36 cellular contexts compared by ENCODE assay signal in the genomic region with DNA sequence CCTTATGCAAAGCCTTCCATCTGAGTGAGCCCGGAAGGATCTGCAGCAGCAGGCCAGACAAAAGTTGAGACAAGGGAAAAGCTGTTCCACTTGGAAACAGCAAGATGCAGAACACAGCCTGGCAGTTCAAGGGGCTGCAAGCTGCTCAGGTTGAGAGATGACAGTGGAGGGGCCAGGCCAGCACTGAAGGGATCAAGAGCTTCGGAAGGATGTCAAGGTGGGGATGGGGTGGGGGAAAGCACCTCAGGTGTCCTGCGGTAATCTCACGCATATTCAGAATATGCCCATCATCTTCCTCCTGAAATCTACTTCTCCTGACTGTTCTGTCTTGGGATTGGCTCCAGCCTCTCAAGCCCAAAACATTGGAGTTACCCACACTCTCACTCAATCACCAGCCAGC. TPM values are rescaled to one million over a fixed set of nuclear protein-coding genes. Genes with fewer than 3 reads are reported as not detected.
"Had no signal": no experiment of that assay in that cellular context is flagged by ENCODE, and none has a peak within 500 bp of the region (broad histone marks: within the 10 kb centered on the region; RNA-seq: fewer than 3 reads in every experiment).

No MANE protein-coding gene starts in this region.

- H3K9me3 ChIP-seq: adrenal gland, body of pancreas, colonic mucosa, gastrocnemius medialis, heart right ventricle had no signal

- ATAC-seq: activated CD4-positive, alpha-beta T cell treated with anti-CD3 and anti-CD28 coated beads for 36 hours; activated CD8-positive, alpha-beta memory T cell treated with anti-CD3 and anti-CD28 coated beads, Interleukin-2, amount 10 ng/mL, durations not matched to agents 7 days and 5 days; activated CD8-positive, alpha-beta T cell treated with anti-CD3 and anti-CD28 coated beads, Interleukin-2, amount 10 ng/mL, durations not matched to agents 7 days and 5 days; activated naive CD8-positive, alpha-beta T cell treated with anti-CD3 and anti-CD28 coated beads, Interleukin-2, amount 50 U/mL, for 24 hours; body of pancreas; esophagus mucosa; foreskin keratinocyte; gastrocnemius medialis; heart right ventricle; T-cell had no signal

- H3K4me1 ChIP-seq: adrenal gland, body of pancreas, colonic mucosa, foreskin keratinocyte, gastrocnemius medialis, heart right ventricle had no signal

- H3K4me3 ChIP-seq: adrenal gland, body of pancreas, cardiac muscle cell, colonic mucosa, gastrocnemius medialis, heart right ventricle had no signal

- H3K27ac Mint-ChIP-seq: activated CD4-positive, alpha-beta T cell treated with anti-CD3 and anti-CD28 coated beads for 36 hours; activated CD4-positive, alpha-beta T cell treated with anti-CD3 and anti-CD28 coated beads, Interleukin-2, amount 10 ng/mL, durations not matched to agents 24 days and 14 days; activated CD8-positive, alpha-beta memory T cell treated with anti-CD3 and anti-CD28 coated beads, Interleukin-2, amount 10 ng/mL, durations not matched to agents 7 days and 5 days; activated CD8-positive, alpha-beta T cell treated with anti-CD3 and anti-CD28 coated beads, Interleukin-2, amount 10 ng/mL, durations not matched to agents 7 days and 5 days; activated naive CD4-positive, alpha-beta T cell treated with anti-CD3 and anti-CD28 coated beads for 36 hours; activated naive CD4-positive, alpha-beta T cell treated with anti-CD3 and anti-CD28 coated beads, Interleukin-2, amount 50 U/mL, for 24 hours; activated naive CD8-positive, alpha-beta T cell treated with anti-CD3 and anti-CD28 coated beads for 36 hours; activated naive CD8-positive, alpha-beta T cell treated with anti-CD3 and anti-CD28 coated beads, Interleukin-2, amount 50 U/mL, for 24 hours; activated T-helper 1 cell treated with anti-CD3 and anti-CD28 coated beads, Interleukin-12 subunit alpha, Interleukin-12 subunit beta, Interleukin-2, Interleukin-4 antibody, amounts not matched to agents 30 ng/mL and 10 ng/mL and 1 ng/mL, durations not matched to agents 14 hours and 24 hours and 36 hours; activated T-helper 2 cell treated with anti-CD3 and anti-CD28 coated beads, Interferon-gamma antibody, Interleukin-2, Interleukin-4, amounts not matched to agents 10 μg/mL and 5 μg/mL and 100 μg/mL, durations not matched to agents 14 hours and 24 hours and 36 hours; T-cell; T-helper 1 cell treated with Interleukin-12 subunit alpha and Interleukin-12 subunit beta and Interleukin-4 antibody, amounts not matched to agents 30 μg/mL and 1 μg/mL, for 36 hours had no signal

- H3K36me3 ChIP-seq: adrenal gland, cardiac muscle cell, colonic mucosa, gastrocnemius medialis, heart right ventricle had no signal

- H3K36me3 Mint-ChIP-seq: activated CD8-positive, alpha-beta memory T cell treated with anti-CD3 and anti-CD28 coated beads, Interleukin-2, amount 10 ng/mL, durations not matched to agents 7 days and 5 days; activated naive CD4-positive, alpha-beta T cell treated with anti-CD3 and anti-CD28 coated beads, Interleukin-2, amount 50 U/mL, for 24 hours; activated naive CD8-positive, alpha-beta T cell treated with anti-CD3 and anti-CD28 coated beads for 36 hours; T-cell had no signal

- H3K27me3 ChIP-seq: body of pancreas, cardiac muscle cell, colonic mucosa, foreskin keratinocyte had no signal

- H3K27ac ChIP-seq: adrenal gland, body of pancreas, cardiac muscle cell, colonic mucosa, foreskin keratinocyte, gastrocnemius medialis, heart right ventricle had no signal

- DNase-seq: activated CD4-positive, alpha-beta T cell treated with anti-CD3 and anti-CD28 coated beads for 36 hours; activated CD4-positive, alpha-beta T cell treated with anti-CD3 and anti-CD28 coated beads, Interleukin-2, amount 10 ng/mL, durations not matched to agents 24 days and 14 days; activated CD4-positive, CD25-positive, alpha-beta regulatory T cell; activated CD4-positive, CD25-positive, alpha-beta regulatory T cell treated with anti-CD3 and anti-CD28 coated beads, Interleukin-2, amount 50 U/mL, for 72 hours; activated CD8-positive, alpha-beta memory T cell treated with anti-CD3 and anti-CD28 coated beads, Interleukin-2, amount 10 ng/mL, durations not matched to agents 7 days and 5 days; activated CD8-positive, alpha-beta memory T cell treated with anti-CD3 and anti-CD28 coated beads, Interleukin-2, amount 50 U/mL, for 4 hours; activated CD8-positive, alpha-beta T cell treated with anti-CD3 and anti-CD28 coated beads, Interleukin-2, amount 10 ng/mL, durations not matched to agents 7 days and 5 days; activated naive CD4-positive, alpha-beta T cell treated with anti-CD3 and anti-CD28 coated beads for 36 hours; activated naive CD8-positive, alpha-beta T cell treated with anti-CD3 and anti-CD28 coated beads for 36 hours; activated naive CD8-positive, alpha-beta T cell treated with anti-CD3 and anti-CD28 coated beads, Interleukin-2, amount 50 U/mL, for 24 hours; activated T-cell treated with anti-CD3 and anti-CD28 coated beads, Interleukin-2, amount 50 U/mL, for 1 hour; activated T-cell treated with anti-CD3 and anti-CD28 coated beads, Interleukin-2, amount 50 U/mL, for 48 hours; adrenal gland; amygdala; aorta; body of pancreas; central memory CD4-positive, alpha-beta T cell; cerebellar nuclear complex; colonic mucosa; effector CD8-positive, alpha-beta T cell; foreskin keratinocyte; gastrocnemius medialis; heart right ventricle; SW 1271; T-cell; T-helper 9 cell had no signal

- H3K9me3 Mint-ChIP-seq: activated CD4-positive, alpha-beta T cell treated with anti-CD3 and anti-CD28 coated beads, Interleukin-2, amount 10 ng/mL, durations not matched to agents 24 days and 14 days; activated naive CD4-positive, alpha-beta T cell treated with anti-CD3 and anti-CD28 coated beads for 36 hours; activated naive CD4-positive, alpha-beta T cell treated with anti-CD3 and anti-CD28 coated beads, Interleukin-2, amount 50 U/mL, for 24 hours; activated naive CD8-positive, alpha-beta T cell treated with anti-CD3 and anti-CD28 coated beads for 36 hours; activated naive CD8-positive, alpha-beta T cell treated with anti-CD3 and anti-CD28 coated beads, Interleukin-2, amount 50 U/mL, for 24 hours; activated T-helper 1 cell treated with anti-CD3 and anti-CD28 coated beads, Interleukin-12 subunit alpha, Interleukin-12 subunit beta, Interleukin-2, Interleukin-4 antibody, amounts not matched to agents 30 ng/mL and 10 ng/mL and 1 ng/mL, durations not matched to agents 14 hours and 24 hours and 36 hours; activated T-helper 2 cell treated with anti-CD3 and anti-CD28 coated beads, Interferon-gamma antibody, Interleukin-2, Interleukin-4, amounts not matched to agents 10 μg/mL and 5 μg/mL and 100 μg/mL, durations not matched to agents 14 hours and 24 hours and 36 hours; T-cell; T-helper 1 cell treated with Interleukin-12 subunit alpha and Interleukin-12 subunit beta and Interleukin-4 antibody, amounts not matched to agents 30 μg/mL and 1 μg/mL, for 36 hours had no signal

- H3K4me3 Mint-ChIP-seq: activated CD4-positive, alpha-beta T cell treated with anti-CD3 and anti-CD28 coated beads for 36 hours; activated CD4-positive, alpha-beta T cell treated with anti-CD3 and anti-CD28 coated beads, Interleukin-2, amount 10 ng/mL, durations not matched to agents 24 days and 14 days; activated CD8-positive, alpha-beta memory T cell treated with anti-CD3 and anti-CD28 coated beads, Interleukin-2, amount 10 ng/mL, durations not matched to agents 7 days and 5 days; activated CD8-positive, alpha-beta T cell treated with anti-CD3 and anti-CD28 coated beads, Interleukin-2, amount 10 ng/mL, durations not matched to agents 7 days and 5 days; activated naive CD4-positive, alpha-beta T cell treated with anti-CD3 and anti-CD28 coated beads for 36 hours; activated naive CD4-positive, alpha-beta T cell treated with anti-CD3 and anti-CD28 coated beads, Interleukin-2, amount 50 U/mL, for 24 hours; activated naive CD8-positive, alpha-beta T cell treated with anti-CD3 and anti-CD28 coated beads for 36 hours; activated naive CD8-positive, alpha-beta T cell treated with anti-CD3 and anti-CD28 coated beads, Interleukin-2, amount 50 U/mL, for 24 hours; activated T-helper 1 cell treated with anti-CD3 and anti-CD28 coated beads, Interleukin-12 subunit alpha, Interleukin-12 subunit beta, Interleukin-2, Interleukin-4 antibody, amounts not matched to agents 30 ng/mL and 10 ng/mL and 1 ng/mL, durations not matched to agents 14 hours and 24 hours and 36 hours; T-cell; T-helper 1 cell treated with Interleukin-12 subunit alpha and Interleukin-12 subunit beta and Interleukin-4 antibody, amounts not matched to agents 30 μg/mL and 1 μg/mL, for 36 hours had no signal

RNA-seq across cellular contexts. Expression of gene GAB4, which starts 35.7 kb away (rescaled TPM):
- total RNA-seq: activated CD4-positive, alpha-beta T cell treated with anti-CD3 and anti-CD28 coated beads for 36 hours; activated CD4-positive, alpha-beta T cell treated with anti-CD3 and anti-CD28 coated beads, Interleukin-2, amount 10 ng/mL, durations not matched to agents 24 days and 14 days; activated CD8-positive, alpha-beta memory T cell treated with anti-CD3 and anti-CD28 coated beads for 36 hours; activated CD8-positive, alpha-beta memory T cell treated with anti-CD3 and anti-CD28 coated beads, Interleukin-2, amount 10 ng/mL, durations not matched to agents 7 days and 5 days; activated CD8-positive, alpha-beta T cell treated with anti-CD3 and anti-CD28 coated beads, Interleukin-2, amount 10 ng/mL, durations not matched to agents 7 days and 5 days; activated naive CD4-positive, alpha-beta T cell treated with anti-CD3 and anti-CD28 coated beads for 36 hours; activated T-helper 1 cell treated with anti-CD3 and anti-CD28 coated beads, Interleukin-12 subunit alpha, Interleukin-12 subunit beta, Interleukin-2, Interleukin-4 antibody, amounts not matched to agents 30 ng/mL and 10 ng/mL and 1 ng/mL, durations not matched to agents 14 hours and 24 hours and 36 hours; adrenal gland; aorta; body of pancreas; cardiac muscle cell; colonic mucosa; dermis microvascular lymphatic vessel endothelial cell; epithelial cell of proximal tubule; esophagus mucosa; foreskin keratinocyte; gastrocnemius medialis; heart right ventricle; T-helper 2 cell treated with Interferon-gamma antibody and Interleukin-4, amounts not matched to agents 100 ng/mL and 5 ng/mL, for 36 hours had no signal
- polyA plus RNA-seq: aorta, cardiac muscle cell, foreskin keratinocyte, heart right ventricle had no signal
